20 cellular contexts compared by ENCODE assay signal in genomic region chr5:640461-641330, GRCh38.
"Had no signal": no experiment of that assay in that cellular context is flagged by ENCODE, and none has a peak within 500 bp of the region (broad histone marks: within the 10 kb centered on the region; RNA-seq: fewer than 3 reads in every experiment).

No MANE protein-coding gene starts in this region.

- H3K27ac ChIP-seq: body of pancreas, gastroesophageal sphincter, heart left ventricle, neutrophil, parathyroid adenoma, tibial nerve, vagina had no signal

- H3K4me3 Mint-ChIP-seq: activated naive CD8-positive, alpha-beta T cell treated with anti-CD3 and anti-CD28 coated beads, Interleukin-2, amount 10 ng/mL, durations not matched to agents 7 days and 5 days; naive thymus-derived CD8-positive, alpha-beta T cell; stimulated activated naive B cell treated with anti-CD40 and anti-IgM and Interleukin-4, amounts not matched to agents 10 μg/mL and 1 μg/mL and 100 μg/mL, for 72 hours; T-helper 1 cell treated with Interleukin-12 subunit alpha and Interleukin-12 subunit beta and Interleukin-4 antibody, amounts not matched to agents 30 μg/mL and 1 μg/mL, for 36 hours had no signal

- H3K4me1 ChIP-seq: body of pancreas, gastroesophageal sphincter, heart left ventricle, parathyroid adenoma, tibial nerve, vagina had no signal

- ATAC-seq: body of pancreas; esophagus mucosa; gastroesophageal sphincter; left lobe of liver; naive thymus-derived CD8-positive, alpha-beta T cell; stimulated activated naive B cell treated with anti-CD40 and anti-IgM and Interleukin-4, amounts not matched to agents 10 μg/mL and 1 μg/mL and 100 μg/mL, for 72 hours had no signal

- DNase-seq: activated CD4-positive, CD25-positive, alpha-beta regulatory T cell treated with anti-CD3 and anti-CD28 coated beads, Interleukin-2, amount 50 U/mL, for 72 hours; activated CD8-positive, alpha-beta memory T cell treated with anti-CD3 and anti-CD28 coated beads for 24 hours; activated naive CD4-positive, alpha-beta T cell treated with Interleukin-2 at 50 U/mL for 16 hours; activated naive CD8-positive, alpha-beta T cell treated with anti-CD3 and anti-CD28 coated beads, Interleukin-2, amount 10 ng/mL, durations not matched to agents 7 days and 5 days; amygdala; body of pancreas; caudate nucleus; kidney; mesenchymal stem cell; naive thymus-derived CD8-positive, alpha-beta T cell; stimulated activated naive B cell treated with anti-CD40 and anti-IgM and Interleukin-4, amounts not matched to agents 10 μg/mL and 1 μg/mL and 100 μg/mL, for 72 hours had no signal

- H3K9me3 ChIP-seq: body of pancreas, neutrophil, vagina had no signal

- H3K4me3 ChIP-seq: body of pancreas, gastroesophageal sphincter, heart left ventricle, tibial nerve, vagina had no signal

- H3K27me3 ChIP-seq: body of pancreas, gastroesophageal sphincter, heart left ventricle, neutrophil, tibial nerve, vagina had no signal

- H3K9me3 Mint-ChIP-seq: activated naive CD8-positive, alpha-beta T cell treated with anti-CD3 and anti-CD28 coated beads, Interleukin-2, amount 10 ng/mL, durations not matched to agents 7 days and 5 days; stimulated activated naive B cell treated with anti-CD40 and anti-IgM and Interleukin-4, amounts not matched to agents 10 μg/mL and 1 μg/mL and 100 μg/mL, for 72 hours; T-helper 1 cell treated with Interleukin-12 subunit alpha and Interleukin-12 subunit beta and Interleukin-4 antibody, amounts not matched to agents 30 μg/mL and 1 μg/mL, for 36 hours had no signal

- H3K9ac ChIP-seq: parathyroid adenoma had no signal

- H3K27ac Mint-ChIP-seq: activated naive CD8-positive, alpha-beta T cell treated with anti-CD3 and anti-CD28 coated beads, Interleukin-2, amount 10 ng/mL, durations not matched to agents 7 days and 5 days; naive thymus-derived CD8-positive, alpha-beta T cell; stimulated activated naive B cell treated with anti-CD40 and anti-IgM and Interleukin-4, amounts not matched to agents 10 μg/mL and 1 μg/mL and 100 μg/mL, for 72 hours; T-helper 1 cell treated with Interleukin-12 subunit alpha and Interleukin-12 subunit beta and Interleukin-4 antibody, amounts not matched to agents 30 μg/mL and 1 μg/mL, for 36 hours had no signal

- H3K27me3 Mint-ChIP-seq: activated naive CD8-positive, alpha-beta T cell treated with anti-CD3 and anti-CD28 coated beads, Interleukin-2, amount 10 ng/mL, durations not matched to agents 7 days and 5 days; naive thymus-derived CD8-positive, alpha-beta T cell; stimulated activated naive B cell treated with anti-CD40 and anti-IgM and Interleukin-4, amounts not matched to agents 10 μg/mL and 1 μg/mL and 100 μg/mL, for 72 hours had no signal
